ENCODE assay signal across 9 cellular contexts in genomic region chr13:51419015-51419636, GRCh38. TPM values are rescaled to one million over a fixed set of nuclear protein-coding genes. Genes with fewer than 3 reads are reported as not detected.
DNase-seq lines count a peak whose midpoint lies in the region; ATAC-seq and TF ChIP-seq lines count a peak whose summit lies in the region.
"Had no signal": no experiment of that assay in that cellular context is flagged by ENCODE, and none has a peak within 500 bp of the region (broad histone marks: within the 10 kb centered on the region; RNA-seq: fewer than 3 reads in every experiment).

No MANE protein-coding gene starts in this region.

- H3K27ac Mint-ChIP-seq in WTC11 = no peak overlapping the region; the same call in 1 of the 2 replicates

- POLR2A ChIA-PET in WTC11 (lab: Charles Lee) = no interaction called here

- WGBS in lower leg skin, 2 donors = 70 to 77% methylated on average over 4 of the region's 4 CpGs

- peak; percentile 68 for ATAC-seq in GM18867 (IDR thresholded peaks at IDR 0.05; ENCODE audit: unreplicated experiment)
- ATAC-seq in GM21423 (IDR thresholded peaks at IDR 0.05; ENCODE audit: unreplicated experiment) = peak; percentile 59
- ATAC-seq in HG03520 (IDR thresholded peaks at IDR 0.05; ENCODE audit: unreplicated experiment) = peak; percentile 39
- ATAC-seq in left lobe of liver = peak; percentile 40
- no peak for ATAC-seq in WTC11

- no peak for TF ChIP-seq POLR2A in lower leg skin (IDR thresholded peaks at IDR 0.05)

- no peaks in the 10 kb centered on the region for H3K27me3 Mint-ChIP-seq in WTC11 (ENCODE audit: low read depth)

- CTCF ChIA-PET in WTC11 (lab: Charles Lee) = no interaction called here

- DNase-seq in left lobe of liver (ENCODE audit: low spot score) (no peak), WTC11 (ENCODE audit: low spot score) (no peak), lower leg skin (ENCODE audit: low spot score in 2 of 2) (no peak)
- DNase-seq in stimulated activated CD4-positive, alpha-beta T cell treated with anti-CD3 and anti-CD28 coated beads, Interleukin-4, amount 100 ng/mL, for 1 hour = no peak
- DNase-seq: EL, foreskin fibroblast had no signal

- no peak overlapping the region for H3K4me3 ChIP-seq in lower leg skin (ENCODE audit: low read depth, poor library complexity, severe bottlenecking)

- peaks cover 46% of the 10 kb centered on the region for H3K36me3 Mint-ChIP-seq in WTC11

- H3K4me3 Mint-ChIP-seq in WTC11 = no peak overlapping the region

- peaks cover 26% of the 10 kb centered on the region for H3K4me1 Mint-ChIP-seq in WTC11

- H3K9me3 Mint-ChIP-seq in WTC11 = peaks cover 20% of the 10 kb centered on the region

- intact Hi-C loops in lower leg skin (cut with DNase I; ENCODE audit: low total_unique reads) = no loop called here

- no peak for TF ChIP-seq CTCF in WTC11 (IDR thresholded peaks at IDR 0.05)
- no peak for TF ChIP-seq CTCF in lower leg skin (IDR thresholded peaks at IDR 0.05)

TF ChIP-seq in WTC11, 78 proteins besides CTCF, POLR2A, EP300 and RAD21:
- TF ChIP-seq ZNF317 (CRISPR knock-in tag; IDR thresholded peaks at IDR 0.05; ENCODE audit: borderline replicate concordance, low read depth) = no peak
- no peak for TF ChIP-seq ARID4B (CRISPR knock-in tag; IDR thresholded peaks at IDR 0.05; ENCODE audit: borderline replicate concordance)
- no peak for TF ChIP-seq SMAD4 (CRISPR knock-in tag; IDR thresholded peaks at IDR 0.05)
- no peak for TF ChIP-seq RELA (CRISPR knock-in tag; IDR thresholded peaks at IDR 0.05; ENCODE audit: borderline replicate concordance)
- TF ChIP-seq NFE2L1 (CRISPR knock-in tag; IDR thresholded peaks at IDR 0.05) = no peak
- no peak for TF ChIP-seq JAZF1 (CRISPR knock-in tag; IDR thresholded peaks at IDR 0.05)
- no peak for TF ChIP-seq TEAD4 (CRISPR knock-in tag; IDR thresholded peaks at IDR 0.05)
- no peak for TF ChIP-seq FOXJ3 (CRISPR knock-in tag; IDR thresholded peaks at IDR 0.05; ENCODE audit: borderline replicate concordance)
- TF ChIP-seq MYBL2 (CRISPR knock-in tag; IDR thresholded peaks at IDR 0.05) = no peak
- no peak for TF ChIP-seq TEAD1 (CRISPR knock-in tag; IDR thresholded peaks at IDR 0.05)
- no peak for TF ChIP-seq NFATC4 (CRISPR knock-in tag; IDR thresholded peaks at IDR 0.05)
- no peak for TF ChIP-seq ELF4 (CRISPR knock-in tag; IDR thresholded peaks at IDR 0.05; ENCODE audit: low read depth)
- TF ChIP-seq IRF1 (CRISPR knock-in tag; IDR thresholded peaks at IDR 0.05) = no peak
- no peak for TF ChIP-seq MAX (CRISPR knock-in tag; IDR thresholded peaks at IDR 0.05)
- no peak for TF ChIP-seq PRRX2 (CRISPR knock-in tag; IDR thresholded peaks at IDR 0.05)
- TF ChIP-seq ZNF396 (CRISPR knock-in tag; IDR thresholded peaks at IDR 0.05; ENCODE audit: borderline replicate concordance) = no peak
- TF ChIP-seq MLX (CRISPR knock-in tag; IDR thresholded peaks at IDR 0.05) = no peak

RNA-seq across cellular contexts. Expression of gene INTS6, which starts 33.7 kb away (rescaled TPM):
- total RNA-seq in left lobe of liver = 20.6 TPM
- 27.2 to 40.4 TPM (median 35.7 TPM) in 3 replicates for total RNA-seq in WTC11 (2021)
- 10 to 100 TPM; 35.2 to 48.6 (median 41.3) TPM for total RNA-seq in lower leg skin
